In genomic region chr10:11548065-11548762, GRCh38 we compare ENCODE assay signal across 18 cellular contexts.
"Had no signal": no experiment of that assay in that cellular context is flagged by ENCODE, and none has a peak within 500 bp of the region (broad histone marks: within the 10 kb centered on the region; RNA-seq: fewer than 3 reads in every experiment).

No MANE protein-coding gene starts in this region.

- H3K27me3 ChIP-seq: adrenal gland, cardiac muscle cell, gastrocnemius medialis, heart left ventricle, neutrophil had no signal

- H2AFZ ChIP-seq: parathyroid adenoma had no signal

- H3K27me3 Mint-ChIP-seq: activated naive CD4-positive, alpha-beta T cell treated with anti-CD3 and anti-CD28 coated beads, Interleukin-2, amount 50 U/mL, for 24 hours; stimulated activated naive B cell treated with anti-CD40 and anti-IgM and Interleukin-4, amounts not matched to agents 10 μg/mL and 1 μg/mL and 100 μg/mL, for 72 hours; T-cell had no signal

- H3K36me3 Mint-ChIP-seq: T-cell had no signal

- H3K27ac Mint-ChIP-seq: activated naive CD4-positive, alpha-beta T cell treated with anti-CD3 and anti-CD28 coated beads, Interleukin-2, amount 50 U/mL, for 24 hours; T-cell had no signal

- H3K36me3 ChIP-seq: adrenal gland, cardiac muscle cell, gastrocnemius medialis, heart left ventricle, lower lobe of right lung, neutrophil had no signal

- H3K4me1 ChIP-seq: gastrocnemius medialis had no signal

- H3K4me3 Mint-ChIP-seq: activated naive CD4-positive, alpha-beta T cell treated with anti-CD3 and anti-CD28 coated beads, Interleukin-2, amount 50 U/mL, for 24 hours; T-cell had no signal

- H3K4me3 ChIP-seq: adrenal gland, cardiac muscle cell, gastrocnemius medialis, lower lobe of right lung had no signal

- H3K27ac ChIP-seq: adrenal gland, cardiac muscle cell, gastrocnemius medialis, heart left ventricle, lower lobe of right lung, neutrophil, parathyroid adenoma had no signal

- ATAC-seq: gastrocnemius medialis, left cardiac atrium, lower lobe of right lung, T-cell had no signal

- H3K9ac ChIP-seq: parathyroid adenoma had no signal

- DNase-seq: activated CD4-positive, CD25-positive, alpha-beta regulatory T cell treated with anti-CD3 and anti-CD28 coated beads, Interleukin-2, amount 50 U/mL, for 72 hours; activated effector memory CD4-positive, alpha-beta T cell treated with Interleukin-2 at 50 U/mL for 16 hours; activated T-cell treated with anti-CD3 and anti-CD28 coated beads for 4 hours; adrenal gland; gastrocnemius medialis; heart left ventricle; left cardiac atrium; lower lobe of right lung; midbrain; stimulated activated CD4-positive, alpha-beta T cell treated with anti-CD3 and anti-CD28 coated beads, Interleukin-2, amount 100 ng/mL, for 48 hours; stimulated activated naive B cell treated with anti-CD40 and anti-IgM and Interleukin-4, amounts not matched to agents 10 μg/mL and 1 μg/mL and 100 μg/mL, for 72 hours; T-cell; T-helper 9 cell; trophoblast cell had no signal

- H3K9me3 Mint-ChIP-seq: activated naive CD4-positive, alpha-beta T cell treated with anti-CD3 and anti-CD28 coated beads, Interleukin-2, amount 50 U/mL, for 24 hours; stimulated activated naive B cell treated with anti-CD40 and anti-IgM and Interleukin-4, amounts not matched to agents 10 μg/mL and 1 μg/mL and 100 μg/mL, for 72 hours; T-cell had no signal

- H3K9me3 ChIP-seq: adrenal gland, gastrocnemius medialis, heart left ventricle, lower lobe of right lung, neutrophil had no signal
